18 cellular contexts compared by ENCODE assay signal in genomic region chr1:5763971-5764370, GRCh38.
DNase-seq lines count a peak whose midpoint lies in the region; ATAC-seq, FAIRE-seq and TF ChIP-seq lines count a peak whose summit lies in the region.
"Had no signal": no experiment of that assay in that cellular context is flagged by ENCODE, and none has a peak within 500 bp of the region (broad histone marks: within the 10 kb centered on the region; RNA-seq: fewer than 3 reads in every experiment).

No MANE protein-coding gene starts in this region.

- no peak for ATAC-seq in HG02970 (IDR thresholded peaks at IDR 0.05; ENCODE audit: low FRiP score, unreplicated experiment)

- intact Hi-C loops in posterior vena cava (cut with DNase I) = no loop called here
- intact Hi-C loops in stomach (cut with DNase I; ENCODE audit: low total_unique reads) = no loop called here

- H3K36me3 ChIP-seq in H1 (ENCODE audit: control insufficient read depth in 2 of 4, insufficient read depth in 4 of 4, low read length in 3 of 4) = no peaks in the 10 kb centered on the region
- H3K36me3 ChIP-seq in neural progenitor cell = no peaks in the 10 kb centered on the region
- H3K36me3 ChIP-seq in stomach = no peaks in the 10 kb centered on the region
- H3K36me3 ChIP-seq: HAP-1 had no signal

- DNase-seq in H9 (no peak), H1 (ENCODE audit: low read depth in 1 of 2, low spot score in 2 of 2) (no peak), neural progenitor cell (ENCODE audit: low spot score) (no peak), posterior vena cava (ENCODE audit: low spot score) (peak; percentile 66), stomach (no peak)
- DNase-seq: C1 segment of cervical spinal cord; Calu3; CD4-positive, alpha-beta memory T cell; COR-L47; DMS53; DND-41; GM23248; HFFc6 had no signal

- H3K79me1 ChIP-seq in H9 (ENCODE audit: insufficient read depth, low read depth, low read length, poor library complexity, severe bottlenecking) (no peaks in the 10 kb centered on the region), H1 (ENCODE audit: low read depth, low read length) (no peaks in the 10 kb centered on the region)

- no peak for TF ChIP-seq RAD21 in H1 (IDR thresholded peaks at IDR 0.05 in 1 of 2, conservative IDR thresholded peaks at IDR 0.05 in 1 of 2; ENCODE audit: low read depth in 2 of 2, low read length in 2 of 2)

- H3K9ac ChIP-seq in H9 (ENCODE audit: extremely low read depth, insufficient read length, low read length) (no peak overlapping the region), H1 (replicated peaks in 1 of 4; ENCODE audit: extremely low read depth in 1 of 4, low read depth in 3 of 4, low read length in 3 of 4) (no peak overlapping the region), neural progenitor cell (no peak overlapping the region)
- H3K9ac ChIP-seq: GM23248 had no signal

- H2BK120ac ChIP-seq in H9 (ENCODE audit: low read depth, low read length, poor library complexity, severe bottlenecking) (no peak overlapping the region), H1 (replicated peaks; ENCODE audit: low read depth, low read length) (no peak overlapping the region)

- H4K5ac ChIP-seq in H9 (ENCODE audit: insufficient read length, low read depth, low read length) = no peak overlapping the region
- no peak overlapping the region for H4K5ac ChIP-seq in H1 (ENCODE audit: insufficient read length, low read depth, low read length)

- no peak overlapping the region for H4K8ac ChIP-seq in H9 (replicated peaks; ENCODE audit: insufficient read length, low read depth, low read length)
- no peak overlapping the region for H4K8ac ChIP-seq in H1 (ENCODE audit: extremely low read depth, insufficient read depth, low read length)

- no peaks in the 10 kb centered on the region for H3K79me2 ChIP-seq in H9 (ENCODE audit: insufficient read depth, low read length)
- H3K79me2 ChIP-seq in H1 (ENCODE audit: control insufficient read depth in 1 of 2, insufficient read depth in 2 of 2, low read length in 2 of 2) = no peaks in the 10 kb centered on the region
- no peaks in the 10 kb centered on the region for H3K79me2 ChIP-seq in neural progenitor cell (ENCODE audit: low read depth)

- H2AK5ac ChIP-seq in H9 (ENCODE audit: insufficient read length, low read length) = no peak overlapping the region
- H2AK5ac ChIP-seq in H1 (ENCODE audit: low read depth, low read length) = no peak overlapping the region

- H3K4me1 ChIP-seq in H9 (ENCODE audit: insufficient read depth, low read length) (peaks cover 9% of the 10 kb centered on the region; the same call in 1 of the 2 replicates), H1 (replicated peaks in 1 of 4; ENCODE audit: control insufficient read depth in 3 of 4, insufficient read depth in 4 of 4, low read length in 3 of 4) (peaks cover 8 to 23% (median 18%) of the 10 kb centered on the region in 4 experiments), neural progenitor cell (no peaks in the 10 kb centered on the region), stomach (no peaks in the 10 kb centered on the region)
- H3K4me1 ChIP-seq: HAP-1 had no signal

- H3K4me2 ChIP-seq in H9 (ENCODE audit: insufficient read depth, insufficient read length, low read length) (no peak overlapping the region), H1 (ENCODE audit: insufficient read depth in 1 of 2, low read depth in 2 of 2, low read length in 2 of 2) (no peak overlapping the region), neural progenitor cell (no peak overlapping the region)

- H3K4me1 Mint-ChIP-seq in H9 (peaks cover 48 to 49% of the 10 kb centered on the region in 2 experiments), neural progenitor cell (peaks cover 51% of the 10 kb centered on the region)
- H3K4me1 Mint-ChIP-seq: CD4-positive, alpha-beta memory T cell had no signal

- H2BK15ac ChIP-seq in H9 (ENCODE audit: low read depth, low read length) (no peak overlapping the region), H1 (ENCODE audit: low read length) (0 out of 2 replicates have a peak overlapping the region, but pooled peaks have one; percentile 61)

- H3K9me3 Mint-ChIP-seq in H9 (peaks cover 19 to 28% of the 10 kb centered on the region in 2 experiments), neural progenitor cell (peaks cover 8% of the 10 kb centered on the region)

- TF ChIP-seq CTCF in H9 (conservative IDR thresholded peaks at IDR 0.05) = no peak
- TF ChIP-seq CTCF in H1 (IDR thresholded peaks at IDR 0.05; ENCODE audit: control extremely low read depth in 1 of 3, insufficient read depth in 1 of 3, low read depth in 1 of 3, low read length in 3 of 3) = no peak
- TF ChIP-seq CTCF in neural progenitor cell (IDR thresholded peaks at IDR 0.05) = no peak
- TF ChIP-seq CTCF in stomach (IDR thresholded peaks at IDR 0.05) = no peak

- no peak overlapping the region for H3K56ac ChIP-seq in H9 (ENCODE audit: insufficient read length, low read depth, low read length)
- H3K56ac ChIP-seq in H1 (replicated peaks; ENCODE audit: insufficient read length, low read depth, low read length) = no peak overlapping the region

- no peak overlapping the region for H3K27ac Mint-ChIP-seq in H9
- H3K27ac Mint-ChIP-seq in neural progenitor cell = peak overlapping the region; percentile 57
- H3K27ac Mint-ChIP-seq: CD4-positive, alpha-beta memory T cell; HFFc6 had no signal

- no peak overlapping the region; the same call in 1 of the 2 replicates for H3K14ac ChIP-seq in H9 (ENCODE audit: insufficient read depth, low read length)
- no peak overlapping the region for H3K14ac ChIP-seq in H1 (ENCODE audit: insufficient read length)

- H3K4ac ChIP-seq in H9 (ENCODE audit: low read depth, low read length) (no peak overlapping the region), H1 (replicated peaks; ENCODE audit: insufficient read length, low read depth, low read length) (peak overlapping the region; percentile 4)

- no peak overlapping the region for H3K4me3 Mint-ChIP-seq in H9
- H3K4me3 Mint-ChIP-seq in neural progenitor cell = no peak overlapping the region
- H3K4me3 Mint-ChIP-seq: CD4-positive, alpha-beta memory T cell; HFFc6 had no signal

- TF ChIP-seq EP300 in H1 (IDR thresholded peaks at IDR 0.05; ENCODE audit: borderline replicate concordance in 1 of 2, low read depth in 2 of 2, low read length in 2 of 2) (no peak), stomach (IDR thresholded peaks at IDR 0.05) (no peak)

- H3K23ac ChIP-seq in H9 (ENCODE audit: insufficient read length, low read depth, low read length) (no peak overlapping the region), H1 (ENCODE audit: insufficient read length) (no peak overlapping the region)

- POLR2A ChIA-PET in H1 (lab: Charles Lee; ENCODE audit: partially characterized antibody) = interaction anchor here (1.5 kb wide), 1 partner anchor 12 kb away, joined by 3 read pairs; no protein-coding TSS in a partner anchor

- no peak for TF ChIP-seq POLR2A in H1 (IDR thresholded peaks at IDR 0.05; ENCODE audit: control extremely low read depth in 1 of 2, low read depth in 2 of 2, low read length in 2 of 2)
- TF ChIP-seq POLR2A in stomach (IDR thresholded peaks at IDR 0.05) = no peak

- no peak for FAIRE-seq in H1 (lab: Jason Lieb, UNC)
- FAIRE-seq: G401.6, GM12892, GM19239 had no signal

- H3K27me3 ChIP-seq in H9 (ENCODE audit: insufficient read depth, low read length) (no peaks in the 10 kb centered on the region), H1 (replicated peaks in 1 of 4; ENCODE audit: control insufficient read depth in 3 of 4, extremely low read depth in 1 of 4, insufficient read depth in 3 of 4, low read length in 3 of 4) (peaks cover 0 to 3% (median 0%) of the 10 kb centered on the region in 4 experiments; a peak in 3 of 7 replicates), neural progenitor cell (peaks cover 35% of the 10 kb centered on the region), stomach (peaks cover 0 to 61% (median 32%) of the 10 kb centered on the region in 3 donors)

- H3K9me3 ChIP-seq in H9 (ENCODE audit: control insufficient read depth, low read depth, low read length) (peaks cover 6% of the 10 kb centered on the region), H1 (ENCODE audit: insufficient read depth in 2 of 2, low read depth in 1 of 2, low read length in 1 of 2) (no peaks in the 10 kb centered on the region; a peak in 1 of 4 replicates), neural progenitor cell (ENCODE audit: low read depth) (no peaks in the 10 kb centered on the region), stomach (peaks cover 0 to 28% (median 12%) of the 10 kb centered on the region in 4 donors)
- H3K9me3 ChIP-seq: HAP-1 had no signal

- CTCF ChIA-PET in H1 (lab: Charles Lee; ENCODE audit: partially characterized antibody) = interaction anchor here (3.3 to 3.4 kb wide), 2 partner anchors 18 to 254 kb away, joined by 12 read pairs; no protein-coding TSS in a partner anchor

- H3T11ph ChIP-seq in H9 (ENCODE audit: low read length) = no peak overlapping the region

- H3F3A ChIP-seq in neural progenitor cell (ENCODE audit: low read depth) = no peaks in the 10 kb centered on the region

- H2BK20ac ChIP-seq in H9 (ENCODE audit: low read depth, low read length, poor library complexity, severe bottlenecking) (no peak overlapping the region), H1 (ENCODE audit: low read length) (0 out of 2 replicates have a peak overlapping the region, but pooled peaks have one; percentile 80)

- H2BK12ac ChIP-seq in H9 (ENCODE audit: insufficient read length, low read depth, low read length) = peak overlapping the region; percentile 71
- H2BK12ac ChIP-seq in H1 (ENCODE audit: low read depth, low read length) = peak overlapping the region; percentile 71; the same call in 1 of the 2 replicates

- H4K20me1 ChIP-seq in H9 (ENCODE audit: control insufficient read depth, insufficient read depth, insufficient read length) (no peaks in the 10 kb centered on the region), H1 (replicated peaks in 1 of 2; ENCODE audit: control insufficient read depth in 1 of 2, insufficient read depth in 2 of 2, low read length in 2 of 2) (no peaks in the 10 kb centered on the region), neural progenitor cell (ENCODE audit: low read depth) (no peaks in the 10 kb centered on the region)

- WGBS in H9 (ENCODE audit: extremely low coverage, insufficient read length, low lambda C conversion rate) = no CpG with 5 or more reads among the region's 5 CpGs
- 77% methylated on average over 5 of the region's 5 CpGs; no CpG with 5 or more reads in 1 of the 2 experiments for WGBS in H1 (ENCODE audit: extremely low coverage in 1 of 2, insufficient coverage in 1 of 2, insufficient read length in 1 of 2, insufficient replicate concordance in 2 of 2, low coverage in 1 of 2, low lambda C conversion rate in 2 of 2, missing lambda C conversion rate in 1 of 2), 2 experiments
- 46 to 63% (median 59%) methylated on average over 5 of the region's 5 CpGs for WGBS in stomach, 5 donors

- H4K91ac ChIP-seq in H9 (ENCODE audit: insufficient read length, low read depth, low read length) = no peak overlapping the region
- H4K91ac ChIP-seq in H1 (replicated peaks; ENCODE audit: insufficient read length, low read length) = peak overlapping the region; percentile 10

- H3K36me3 Mint-ChIP-seq in H9 (ENCODE audit: insufficient read depth in 1 of 3, low read depth in 3 of 3) (peaks cover 5 to 17% (median 11%) of the 10 kb centered on the region in 3 experiments), neural progenitor cell (no peaks in the 10 kb centered on the region)
- H3K36me3 Mint-ChIP-seq: CD4-positive, alpha-beta memory T cell had no signal

- H2BK5ac ChIP-seq in H9 (ENCODE audit: insufficient read length, low read length) = no peak overlapping the region
- H2BK5ac ChIP-seq in H1 (ENCODE audit: low read depth, low read length) = peak overlapping the region; percentile 60; the same call in 1 of the 2 replicates

- H3K27me3 Mint-ChIP-seq in H9 (ENCODE audit: low read depth) (peaks cover 24% of the 10 kb centered on the region), neural progenitor cell (ENCODE audit: insufficient read depth, low read depth) (peaks cover 15% of the 10 kb centered on the region)

- H2AFZ ChIP-seq in H9 (ENCODE audit: low read length) (no peak overlapping the region), H1 (ENCODE audit: low read length) (no peak overlapping the region), neural progenitor cell (replicated peaks) (no peak overlapping the region)
- H2AFZ ChIP-seq: GM23248 had no signal

- H3K18ac ChIP-seq in H9 (ENCODE audit: insufficient read length, low read depth, low read length) (no peak overlapping the region), H1 (ENCODE audit: extremely low read depth, low read length) (no peak overlapping the region)

- H3K4me3 ChIP-seq in H1 (ENCODE audit: extremely low read depth in 1 of 4, insufficient read depth in 2 of 4, low read depth in 3 of 4, low read length in 4 of 4) (no peak overlapping the region), neural progenitor cell (no peak overlapping the region), stomach (no peak overlapping the region)
- H3K4me3 ChIP-seq: GM23248, HAP-1 had no signal

- H3K27ac ChIP-seq in H9 (ENCODE audit: insufficient read length, low read depth, low read length) = no peak overlapping the region
- no peak overlapping the region for H3K27ac ChIP-seq in H1 (ENCODE audit: low read depth, low read length)
- H3K27ac ChIP-seq in neural progenitor cell = no peak overlapping the region
- no peak overlapping the region for H3K27ac ChIP-seq in stomach
- H3K27ac ChIP-seq: GM23248 had no signal

- peaks cover 6% of the 10 kb centered on the region for H3K23me2 ChIP-seq in H9 (ENCODE audit: insufficient read length, low read depth, low read length, poor library complexity, severe bottlenecking)
- H3K23me2 ChIP-seq in H1 (ENCODE audit: low read depth, low read length) = no peaks in the 10 kb centered on the region
